8 cellular contexts compared by ENCODE assay signal in the genomic region with DNA sequence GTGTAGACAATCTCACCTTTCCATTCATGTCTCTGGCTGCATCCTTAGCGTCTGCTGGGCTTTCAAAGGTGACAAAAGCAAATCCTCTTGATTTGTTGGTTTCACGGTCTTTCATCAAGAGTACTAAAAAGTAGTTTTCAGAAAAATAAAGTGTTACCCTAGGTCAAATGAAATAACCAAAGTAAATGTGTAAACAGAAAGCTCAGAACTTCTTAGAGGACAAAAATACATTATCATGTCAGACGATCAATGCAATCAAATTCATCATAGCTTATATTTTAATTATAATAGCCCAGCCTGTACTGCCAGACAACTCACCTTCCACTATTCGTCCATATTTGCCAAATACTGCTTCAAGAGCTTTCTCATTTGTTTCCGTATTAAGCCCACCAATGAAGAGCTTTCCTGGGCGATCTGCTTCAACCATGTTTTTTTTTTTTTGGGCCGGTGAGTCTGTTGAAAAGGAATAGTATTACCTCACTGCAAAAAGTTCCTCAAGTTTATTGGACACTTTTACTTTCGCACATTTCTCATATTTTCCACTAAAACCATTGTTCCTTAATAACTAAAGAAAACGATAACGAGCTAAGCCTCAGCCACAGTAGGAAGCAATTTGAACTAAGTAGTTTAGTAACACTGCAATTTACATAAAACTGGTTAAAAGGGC. TPM values are rescaled to one million over a fixed set of nuclear protein-coding genes. Genes with fewer than 3 reads are reported as not detected.
DNase-seq lines count a peak whose midpoint lies in the region; ATAC-seq and TF ChIP-seq lines count a peak whose summit lies in the region.

No MANE protein-coding gene starts in this region.

- peak overlapping the region; percentile 99 for H3K9ac ChIP-seq in endodermal cell (ENCODE audit: extremely low read depth, low read length, poor library complexity, severe bottlenecking)

- CTCF ChIA-PET in Calu3 (lab: Charles Lee) = no interaction called here

- H3K27ac ChIP-seq in endodermal cell (ENCODE audit: low read depth, low read length) = no peak overlapping the region

- H3K36me3 ChIP-seq in endodermal cell (ENCODE audit: control insufficient read depth, insufficient read depth, low read length) = peaks cover 49% of the 10 kb centered on the region

- peak overlapping the region; percentile 99 for H3K4me3 ChIP-seq in endodermal cell (ENCODE audit: low read length)

- H3K27ac Mint-ChIP-seq in Calu3 (ENCODE audit: unreplicated experiment) = peak overlapping the region; percentile 100
- peak overlapping the region; percentile 99 for H3K27ac Mint-ChIP-seq in endodermal cell
- peak overlapping the region; percentile 32 for H3K27ac Mint-ChIP-seq in nephron progenitor cell

- no peak for TF ChIP-seq CTCF in Calu3 (IDR thresholded peaks at IDR 0.05; ENCODE audit: unreplicated experiment)
- TF ChIP-seq CTCF in endodermal cell (conservative IDR thresholded peaks at IDR 0.05) = no peak
- TF ChIP-seq CTCF in nephron progenitor cell (IDR thresholded peaks at IDR 0.05) = no peak

- no peaks in the 10 kb centered on the region for H3K9me3 ChIP-seq in endodermal cell (ENCODE audit: control insufficient read depth, low read length)

- H3K4me1 ChIP-seq in endodermal cell (ENCODE audit: control insufficient read depth, insufficient read depth, low read length) = no peaks in the 10 kb centered on the region

- intact Hi-C loops in Calu3 (cut with micrococcal nuclease; ENCODE audit: unreplicated experiment) = no loop called here

- H3K27me3 Mint-ChIP-seq in Calu3 (ENCODE audit: unreplicated experiment) (no peaks in the 10 kb centered on the region), endodermal cell (ENCODE audit: insufficient read depth) (no peaks in the 10 kb centered on the region), nephron progenitor cell (ENCODE audit: low read depth, poor library complexity) (no peaks in the 10 kb centered on the region)

- H3K36me3 Mint-ChIP-seq in Calu3 (ENCODE audit: insufficient read depth, unreplicated experiment) (peaks cover 64% of the 10 kb centered on the region), endodermal cell (ENCODE audit: low read depth) (peaks cover 53% of the 10 kb centered on the region), nephron progenitor cell (ENCODE audit: low read depth) (peaks cover 49% of the 10 kb centered on the region)

- H3K27me3 ChIP-seq in endodermal cell (ENCODE audit: control insufficient read depth, insufficient read depth, low read length, poor library complexity, severe bottlenecking) = no peaks in the 10 kb centered on the region

- H3K9me3 Mint-ChIP-seq in Calu3 (ENCODE audit: low read depth, unreplicated experiment) = no peaks in the 10 kb centered on the region
- peaks cover 62% of the 10 kb centered on the region for H3K9me3 Mint-ChIP-seq in endodermal cell
- H3K9me3 Mint-ChIP-seq in nephron progenitor cell = peaks cover 67% of the 10 kb centered on the region

- ATAC-seq in HG03139 (IDR thresholded peaks at IDR 0.05; ENCODE audit: unreplicated experiment) = no peak
- no peak for ATAC-seq in GM18511 (IDR thresholded peaks at IDR 0.05; ENCODE audit: unreplicated experiment)

- DNase-seq in Calu3 = no peak
- DNase-seq in NCI-H774 (lab: John Stamatoyannopoulos, UW) = peak; percentile 26
- no peak for DNase-seq in endodermal cell
- DNase-seq in nephron progenitor cell = no peak
- no peak for DNase-seq in mesenteric fat pad (ENCODE audit: low spot score)
- no peak for DNase-seq in effector CD8-positive, alpha-beta T cell (lab: John Stamatoyannopoulos, UW)

- H3K4me3 Mint-ChIP-seq in Calu3 (ENCODE audit: low read depth, unreplicated experiment) = peak overlapping the region; percentile 94
- H3K4me3 Mint-ChIP-seq in endodermal cell = peak overlapping the region; percentile 96
- peak overlapping the region; percentile 99 for H3K4me3 Mint-ChIP-seq in nephron progenitor cell

- BruUV-seq in Calu3 (replicated peaks; lab: Mats Ljungman, UMichigan) = no TSS peak

- 1% methylated on average over 8 of the region's 10 CpGs; no CpG with 5 or more reads in 1 of the 2 experiments for WGBS in endodermal cell (ENCODE audit: insufficient coverage in 1 of 2, insufficient read length in 1 of 2), 2 experiments

- H3K4me1 Mint-ChIP-seq in Calu3 (ENCODE audit: low read depth, unreplicated experiment) (no peaks in the 10 kb centered on the region), endodermal cell (peaks cover 2% of the 10 kb centered on the region), nephron progenitor cell (peaks cover 38% of the 10 kb centered on the region)

RNA-seq across cellular contexts. Expression of gene RBMX, which starts 1.4 kb away (rescaled TPM):
- total RNA-seq in Calu3 (2022) (225 and 252 TPM in 2 replicates), endodermal cell (100 to 1,000 TPM; 380 to 396 TPM), mesenteric fat pad (105 TPM)
- polyA plus RNA-seq in endodermal cell (2013, experiment 1 of 2) = 526 TPM
- polyA plus RNA-seq in endodermal cell (2013, experiment 2 of 2) = 480 TPM

Comparison
In these comparisons a context has a peak if more than half of its experiments do, and no peak if none do; other contexts are left out.
1. H3K27ac Mint-ChIP-seq: peak in every context shown above with its lines; median percentile 100 in Calu3; 99 in endodermal cell; 32 in nephron progenitor cell.